In genomic region chr17:27442702-27443101, GRCh38 we compare ENCODE assay signal across 20 cellular contexts.
"Had no signal": no experiment of that assay in that cellular context is flagged by ENCODE, and none has a peak within 500 bp of the region (broad histone marks: within the 10 kb centered on the region; RNA-seq: fewer than 3 reads in every experiment).

No MANE protein-coding gene starts in this region.

- DNase-seq: effector memory CD8-positive, alpha-beta T cell; esophagus squamous epithelium; foreskin fibroblast; kidney; left colon; left ventricle myocardium superior; mesenchymal stem cell; midbrain; occipital lobe; pancreas; psoas muscle; stimulated activated CD4-positive, alpha-beta T cell treated with anti-CD3 and anti-CD28 coated beads, Interleukin-12 subunit alpha, Interleukin-12 subunit beta, amount 100 ng/mL, for 4 hours; stimulated activated naive CD8-positive, alpha-beta T cell treated with anti-CD3 and anti-CD28 coated beads, Interleukin-15, Interleukin-2, amounts not matched to agents 100 U/mL and 50 U/mL, for 24 hours; thyroid gland had no signal

- FAIRE-seq: colon, kidney, pancreas, urothelium cell line had no signal

- H3K4me1 ChIP-seq: esophagus squamous epithelium, pancreas, psoas muscle, suprapubic skin, thyroid gland had no signal

- H3K27ac ChIP-seq: epithelial cell of prostate, esophagus squamous epithelium, pancreas, psoas muscle, suprapubic skin, thyroid gland had no signal

- H3K9me3 ChIP-seq: esophagus squamous epithelium, pancreas, psoas muscle, suprapubic skin, thyroid gland had no signal

- ATAC-seq: effector memory CD8-positive, alpha-beta T cell; left colon; left ventricle myocardium superior; pancreas; psoas muscle; sciatic nerve; stimulated activated naive CD8-positive, alpha-beta T cell treated with anti-CD3 and anti-CD28 coated beads, Interleukin-15, Interleukin-2, amounts not matched to agents 100 U/mL and 50 U/mL, for 24 hours had no signal

- H3K36me3 ChIP-seq: esophagus squamous epithelium, pancreas, suprapubic skin, thyroid gland had no signal

- H3K27me3 ChIP-seq: pancreas, suprapubic skin, thyroid gland had no signal

- H3K4me3 ChIP-seq: esophagus squamous epithelium, lung, pancreas, psoas muscle, suprapubic skin, thyroid gland had no signal
